2 cellular contexts compared by ENCODE assay signal in genomic region chr2:200455958-200456421, GRCh38.
TF ChIP-seq lines count a peak whose summit lies in the region.

No MANE protein-coding gene starts in this region.

TF ChIP-seq in SK-N-SH treated with all-trans-retinoic acid at 6 μM for 48 hours, 23 proteins besides CTCF, POLR2A, EP300 and RAD21 (continued from another document):
- TF ChIP-seq CREB5 (CRISPR knock-in tag; IDR thresholded peaks at IDR 0.05; ENCODE audit: low read depth) (no peak), ZNF8 (CRISPR knock-in tag; IDR thresholded peaks at IDR 0.05) (no peak), ZC3H10 (CRISPR knock-in tag; IDR thresholded peaks at IDR 0.05) (no peak), ISL1 (CRISPR knock-in tag; IDR thresholded peaks at IDR 0.05) (no peak), BACH2 (CRISPR knock-in tag; IDR thresholded peaks at IDR 0.05; ENCODE audit: borderline replicate concordance) (no peak), ZFP30 (CRISPR knock-in tag; IDR thresholded peaks at IDR 0.05) (no peak), ESRRG (CRISPR knock-in tag; IDR thresholded peaks at IDR 0.05) (no peak), TSHZ2 (CRISPR knock-in tag; IDR thresholded peaks at IDR 0.05) (no peak), GLIS3 (CRISPR knock-in tag; IDR thresholded peaks at IDR 0.05) (no peak)
- TF ChIP-seq, protein P1, sequence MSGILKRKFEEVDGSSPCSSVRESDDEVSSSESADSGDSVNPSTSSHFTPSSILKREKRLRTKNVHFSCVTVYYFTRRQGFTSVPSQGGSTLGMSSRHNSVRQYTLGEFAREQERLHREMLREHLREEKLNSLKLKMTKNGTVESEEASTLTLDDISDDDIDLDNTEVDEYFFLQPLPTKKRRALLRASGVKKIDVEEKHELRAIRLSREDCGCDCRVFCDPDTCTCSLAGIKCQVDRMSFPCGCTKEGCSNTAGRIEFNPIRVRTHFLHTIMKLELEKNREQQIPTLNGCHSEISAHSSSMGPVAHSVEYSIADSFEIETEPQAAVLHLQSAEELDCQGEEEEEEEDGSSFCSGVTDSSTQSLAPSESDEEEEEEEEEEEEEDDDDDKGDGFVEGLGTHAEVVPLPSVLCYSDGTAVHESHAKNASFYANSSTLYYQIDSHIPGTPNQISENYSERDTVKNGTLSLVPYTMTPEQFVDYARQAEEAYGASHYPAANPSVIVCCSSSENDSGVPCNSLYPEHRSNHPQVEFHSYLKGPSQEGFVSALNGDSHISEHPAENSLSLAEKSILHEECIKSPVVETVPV (CRISPR knock-in tag; IDR thresholded peaks at IDR 0.05) = no peak

TF ChIP-seq in SK-N-SH, 30 proteins besides CTCF, POLR2A, EP300 and RAD21 (continued from another document):
- TF ChIP-seq RXRA (IDR thresholded peaks at IDR 0.05; ENCODE audit: borderline replicate concordance, low read depth) (no peak), RCOR1 (IDR thresholded peaks at IDR 0.05; ENCODE audit: low read length) (no peak)
